17 cellular contexts compared by ENCODE assay signal in the genomic region with DNA sequence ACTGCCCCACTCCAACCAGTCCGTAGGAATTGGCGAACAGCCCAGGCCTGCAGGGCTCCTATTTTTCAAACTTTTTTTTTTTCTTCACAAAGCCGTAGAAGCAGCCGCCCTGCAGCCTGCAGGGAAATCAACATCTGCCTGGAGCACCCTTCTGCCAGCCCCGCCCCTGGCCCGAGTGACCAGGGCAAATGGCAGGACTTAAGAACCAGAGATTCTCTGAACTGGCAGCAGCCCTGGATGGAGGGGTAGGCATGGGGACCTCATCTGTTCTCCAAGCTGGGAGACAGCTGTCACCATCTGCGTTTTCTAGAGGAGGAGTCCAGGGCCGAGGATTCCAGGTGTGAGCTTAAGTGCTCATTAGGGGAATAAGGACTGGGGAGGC. TPM values are rescaled to one million over a fixed set of nuclear protein-coding genes. Genes with fewer than 3 reads are reported as not detected.
A peak's percentile ranks its signal among the peaks of the same experiment; 100 is the strongest.
DNase-seq lines count a peak whose midpoint lies in the region; ATAC-seq and TF ChIP-seq lines count a peak whose summit lies in the region.
"Had no signal": no experiment of that assay in that cellular context is flagged by ENCODE, and none has a peak within 500 bp of the region (broad histone marks: within the 10 kb centered on the region; RNA-seq: fewer than 3 reads in every experiment).

No MANE protein-coding gene starts in this region.

- peaks cover 19% of the 10 kb centered on the region for H3K4me1 Mint-ChIP-seq in endodermal cell
- H3K4me1 Mint-ChIP-seq: activated B cell treated with CpG ODN at 0.5 μM for 24 hours had no signal

- H3K4me2 ChIP-seq in neuronal stem cell (ENCODE audit: insufficient read depth, low read length, poor library complexity, severe bottlenecking) = no peak overlapping the region
- H3K4me2 ChIP-seq: KMS-11 had no signal

- H4K91ac ChIP-seq in neuronal stem cell (ENCODE audit: low read depth, low read length, poor library complexity) = no peak overlapping the region

- H2BK120ac ChIP-seq in neuronal stem cell (ENCODE audit: low read depth, low read length) = no peak overlapping the region

- H3K14ac ChIP-seq in neuronal stem cell (ENCODE audit: low read length) = no peak overlapping the region

- peaks cover 80% of the 10 kb centered on the region for H3K27me3 ChIP-seq in endodermal cell (ENCODE audit: control insufficient read depth, insufficient read depth, low read length, poor library complexity, severe bottlenecking)
- H3K27me3 ChIP-seq in neuronal stem cell (ENCODE audit: control insufficient read depth in 3 of 3, insufficient read depth in 3 of 3, low read depth in 1 of 3, low read length in 3 of 3) = peaks cover 0 to 91% (median 42%) of the 10 kb centered on the region in 3 experiments
- H3K27me3 ChIP-seq: colonic mucosa, upper lobe of right lung had no signal

- H4K8ac ChIP-seq in neuronal stem cell (ENCODE audit: low read depth, low read length) = no peak overlapping the region

- H2AFZ ChIP-seq in neuronal stem cell (ENCODE audit: low read length) = no peak overlapping the region

- no peaks in the 10 kb centered on the region for H3K36me3 ChIP-seq in endodermal cell (ENCODE audit: control insufficient read depth, insufficient read depth, low read length)
- no peaks in the 10 kb centered on the region for H3K36me3 ChIP-seq in neuronal stem cell (replicated peaks in 1 of 2; ENCODE audit: control insufficient read depth in 2 of 2, insufficient read depth in 2 of 2, low read length in 2 of 2)
- H3K36me3 ChIP-seq: brain microvascular endothelial cell, colonic mucosa, lower lobe of right lung, upper lobe of right lung had no signal

- H3K9me3 ChIP-seq in endodermal cell (ENCODE audit: control insufficient read depth, low read length) (no peaks in the 10 kb centered on the region), neuronal stem cell (replicated peaks in 1 of 2; ENCODE audit: control insufficient read depth in 2 of 2, insufficient read depth in 1 of 2, low read depth in 1 of 2, low read length in 2 of 2) (no peaks in the 10 kb centered on the region)
- H3K9me3 ChIP-seq: colonic mucosa, lower lobe of right lung, upper lobe of right lung had no signal

- peaks cover 96% of the 10 kb centered on the region for H3K27me3 Mint-ChIP-seq in endodermal cell (ENCODE audit: insufficient read depth)

- H2AK5ac ChIP-seq in neuronal stem cell (ENCODE audit: low read depth, low read length) = peak overlapping the region; percentile 5

- DNase-seq in DMS53 (lab: John Stamatoyannopoulos, UW) (peak; percentile 52), DMS53 treated with DMSO at 0.1 percent for 48 hours (lab: John Stamatoyannopoulos, UW; ENCODE audit: unreplicated experiment) (no peak), NCI-H2171 (lab: John Stamatoyannopoulos, UW) (peak; percentile 42), endodermal cell (no peak), neuronal stem cell (ENCODE audit: low spot score) (no peak), dedifferentiated amniotic fluid mesenchymal stem cell (ENCODE audit: extremely low spot score) (no peak), EL (no peak)
- DNase-seq: activated gamma-delta T cell had no signal

- no peak overlapping the region for H3K27ac ChIP-seq in endodermal cell (ENCODE audit: low read depth, low read length)
- H3K27ac ChIP-seq in neuronal stem cell (replicated peaks; ENCODE audit: low read length) = no peak overlapping the region
- H3K27ac ChIP-seq: 22Rv1, brain microvascular endothelial cell, colonic mucosa, KMS-11, lower lobe of right lung, upper lobe of right lung had no signal

- H3K18ac ChIP-seq in neuronal stem cell (ENCODE audit: low read length) = no peak overlapping the region

- no peak overlapping the region for H2BK15ac ChIP-seq in neuronal stem cell (ENCODE audit: low read length)

- no peaks in the 10 kb centered on the region for H3K79me1 ChIP-seq in neuronal stem cell (ENCODE audit: low read depth, low read length)

- H3K4ac ChIP-seq in neuronal stem cell (ENCODE audit: low read length) = no peak overlapping the region

- WGBS in endodermal cell (ENCODE audit: insufficient coverage in 1 of 2, insufficient read length in 1 of 2), 2 experiments = 37 to 40% methylated on average over 3 to 8 of the region's 8 CpGs
- no CpG with 5 or more reads among the region's 8 CpGs for WGBS in neuronal stem cell (ENCODE audit: extremely low coverage in 2 of 2, insufficient read length in 2 of 2, insufficient replicate concordance in 1 of 2), 2 donors

- no peak overlapping the region for H3K23ac ChIP-seq in neuronal stem cell (ENCODE audit: low read depth, low read length, poor library complexity)

- no peak overlapping the region for H2BK12ac ChIP-seq in neuronal stem cell (ENCODE audit: low read length)

- no peak for ATAC-seq in HG03378 (IDR thresholded peaks at IDR 0.05; ENCODE audit: unreplicated experiment)

- H3K4me3 Mint-ChIP-seq in endodermal cell = peak overlapping the region; percentile 36
- H3K4me3 Mint-ChIP-seq: activated B cell treated with CpG ODN at 0.5 μM for 24 hours; activated CD4-positive, alpha-beta memory T cell treated with anti-CD3 and anti-CD28 coated beads, Interleukin-2, amount 10 ng/mL, durations not matched to agents 7 days and 5 days had no signal

- H3K9ac ChIP-seq in endodermal cell (ENCODE audit: extremely low read depth, low read length, poor library complexity, severe bottlenecking) (no peak overlapping the region), neuronal stem cell (ENCODE audit: low read depth, low read length, poor library complexity) (no peak overlapping the region)
- H3K9ac ChIP-seq: KMS-11 had no signal

- H3K36me3 Mint-ChIP-seq in endodermal cell (ENCODE audit: low read depth) = no peaks in the 10 kb centered on the region

- H3K27ac Mint-ChIP-seq in endodermal cell = no peak overlapping the region
- H3K27ac Mint-ChIP-seq: activated B cell treated with CpG ODN at 0.5 μM for 24 hours; activated CD4-positive, alpha-beta memory T cell treated with anti-CD3 and anti-CD28 coated beads, Interleukin-2, amount 10 ng/mL, durations not matched to agents 7 days and 5 days had no signal

- H3K4me3 ChIP-seq in endodermal cell (ENCODE audit: low read length) (no peak overlapping the region), neuronal stem cell (ENCODE audit: low read length in 2 of 2) (no peak overlapping the region)
- H3K4me3 ChIP-seq: colonic mucosa, lower lobe of right lung, upper lobe of right lung had no signal

- H2BK5ac ChIP-seq in neuronal stem cell (ENCODE audit: low read length) = no peak overlapping the region

- TF ChIP-seq CTCF in endodermal cell (conservative IDR thresholded peaks at IDR 0.05) = no peak

- no peaks in the 10 kb centered on the region for H3K9me3 Mint-ChIP-seq in endodermal cell
- H3K9me3 Mint-ChIP-seq: activated B cell treated with CpG ODN at 0.5 μM for 24 hours; activated CD4-positive, alpha-beta memory T cell treated with anti-CD3 and anti-CD28 coated beads, Interleukin-2, amount 10 ng/mL, durations not matched to agents 7 days and 5 days had no signal

- H3K4me1 ChIP-seq in endodermal cell (ENCODE audit: control insufficient read depth, insufficient read depth, low read length) (no peaks in the 10 kb centered on the region), neuronal stem cell (ENCODE audit: control insufficient read depth in 2 of 2, insufficient read depth in 1 of 2, low read depth in 1 of 2, low read length in 2 of 2) (peaks cover 0 to 13% of the 10 kb centered on the region in 2 donors)
- H3K4me1 ChIP-seq: colonic mucosa had no signal

RNA-seq across cellular contexts. Expression of gene SCN2B, which starts 5.6 kb away (rescaled TPM):
- under 1 TPM; 0.11 to 0.20 TPM for total RNA-seq in endodermal cell
- polyA plus RNA-seq in endodermal cell (2013, experiment 1 of 2) = 0.32 TPM
- polyA plus RNA-seq in endodermal cell (2013, experiment 2 of 2) = 0.17 TPM
- 0.14 TPM for polyA plus RNA-seq in neuronal stem cell (2013, experiment 1 of 2)
- 0.14 TPM for polyA plus RNA-seq in neuronal stem cell (2013, experiment 2 of 2)
- total RNA-seq: activated B cell treated with CpG ODN at 0.5 μM for 24 hours; activated CD4-positive, alpha-beta memory T cell treated with anti-CD3 and anti-CD28 coated beads, Interleukin-2, amount 10 ng/mL, durations not matched to agents 7 days and 5 days had no signal

RNA-seq across cellular contexts. Expression of gene SCN4B, which starts 18.3 kb away (rescaled TPM):
- total RNA-seq in endodermal cell = under 1 TPM; 0.15 to 0.20 TPM
- 2.2 TPM for polyA plus RNA-seq in endodermal cell (2013, experiment 1 of 2)
- 1.9 TPM for polyA plus RNA-seq in endodermal cell (2013, experiment 2 of 2)
- 1.0 TPM for polyA plus RNA-seq in neuronal stem cell (2013, experiment 1 of 2)
- polyA plus RNA-seq in neuronal stem cell (2013, experiment 2 of 2) = 0.97 TPM
- total RNA-seq: activated B cell treated with CpG ODN at 0.5 μM for 24 hours had no signal

RNA-seq across cellular contexts. Expression of gene JAML, which starts 53.9 kb away (rescaled TPM):
- under 1 TPM; 0.40 to 0.55 TPM for total RNA-seq in endodermal cell
- polyA plus RNA-seq in endodermal cell (2013, experiment 1 of 2) = not detected
- not detected for polyA plus RNA-seq in endodermal cell (2013, experiment 2 of 2)
- polyA plus RNA-seq in neuronal stem cell (2013, experiment 1 of 2) = 0.03 TPM
- polyA plus RNA-seq in neuronal stem cell (2013, experiment 2 of 2) = not detected

Comparison
In these comparisons a context has a peak if more than half of its experiments do, and no peak if none do; other contexts are left out.
1. DNase-seq: peak in DMS53 (single experiment) and NCI-H2171 (single experiment); none in DMS53 treated with DMSO at 0.1 percent for 48 hours (single experiment), endodermal cell (single experiment), neuronal stem cell (single experiment), dedifferentiated amniotic fluid mesenchymal stem cell (single experiment) and EL (single experiment).